In genomic region chr4:1766336-1767057, GRCh38 we compare ENCODE assay signal across 10 cellular contexts. TPM values are rescaled to one million over a fixed set of nuclear protein-coding genes. Genes with fewer than 3 reads are reported as not detected.
DNase-seq lines count a peak whose midpoint lies in the region; ATAC-seq and TF ChIP-seq lines count a peak whose summit lies in the region.
"Had no signal": no experiment of that assay in that cellular context is flagged by ENCODE, and none has a peak within 500 bp of the region (broad histone marks: within the 10 kb centered on the region; RNA-seq: fewer than 3 reads in every experiment).

No MANE protein-coding gene starts in this region.

- peak overlapping the region; percentile 85 for H2AK5ac ChIP-seq in neuronal stem cell (ENCODE audit: low read depth, low read length)

- H3K4me1 ChIP-seq in OCI-LY7 (ENCODE audit: insufficient read depth, low read length, poor library complexity, severe bottlenecking) (peaks cover 5% of the 10 kb centered on the region), esophagus muscularis mucosa (peaks cover 12 to 35% (median 30%) of the 10 kb centered on the region in 4 donors), neuronal stem cell (ENCODE audit: control insufficient read depth in 2 of 2, insufficient read depth in 1 of 2, low read depth in 1 of 2, low read length in 2 of 2) (peaks cover 41 to 57% of the 10 kb centered on the region in 2 donors)

- no peak for TF ChIP-seq EP300 in esophagus muscularis mucosa (IDR thresholded peaks at IDR 0.05)

- no peak overlapping the region for H3K14ac ChIP-seq in neuronal stem cell (ENCODE audit: low read length)

- H3K9me2 ChIP-seq in OCI-LY7 (ENCODE audit: insufficient read depth, low read length): no peaks in the 10 kb centered on the region

- H2AFZ ChIP-seq in OCI-LY7 (ENCODE audit: low read length) (no peak overlapping the region), neuronal stem cell (ENCODE audit: low read length) (peak overlapping the region; percentile 79)

- no peaks in the 10 kb centered on the region for H3K9me3 Mint-ChIP-seq in activated CD8-positive, alpha-beta memory T cell treated with anti-CD3 and anti-CD28 coated beads, Interleukin-2, amount 10 ng/mL, durations not matched to agents 7 days and 5 days (ENCODE audit: low read depth)
- no peaks in the 10 kb centered on the region for H3K9me3 Mint-ChIP-seq in activated naive CD4-positive, alpha-beta T cell treated with anti-CD3 and anti-CD28 coated beads, Interleukin-2, amount 10 ng/mL, durations not matched to agents 7 days and 5 days
- H3K9me3 Mint-ChIP-seq: stimulated activated memory B cell treated with anti-CD40 and anti-IgM and Interleukin-4, amounts not matched to agents 10 μg/mL and 1 μg/mL and 100 μg/mL, for 72 hours had no signal

- peak overlapping the region; percentile 2 for H2BK5ac ChIP-seq in neuronal stem cell (ENCODE audit: low read length)

- no peak for TF ChIP-seq CTCF in OCI-LY7 (conservative IDR thresholded peaks at IDR 0.05; ENCODE audit: low read length)
- TF ChIP-seq CTCF in esophagus muscularis mucosa (IDR thresholded peaks at IDR 0.05): no peak

- H3K4me2 ChIP-seq in OCI-LY7 (ENCODE audit: low read length): peak overlapping the region; percentile 22; the same call in 1 of the 2 replicates
- H3K4me2 ChIP-seq in neuronal stem cell (ENCODE audit: insufficient read depth, low read length, poor library complexity, severe bottlenecking): peak overlapping the region; percentile 66

- no peak overlapping the region for H4K91ac ChIP-seq in neuronal stem cell (ENCODE audit: low read depth, low read length, poor library complexity)

- peaks cover 21% of the 10 kb centered on the region for H3K27me3 Mint-ChIP-seq in activated CD8-positive, alpha-beta memory T cell treated with anti-CD3 and anti-CD28 coated beads, Interleukin-2, amount 10 ng/mL, durations not matched to agents 7 days and 5 days
- peaks cover 84% of the 10 kb centered on the region for H3K27me3 Mint-ChIP-seq in activated naive CD4-positive, alpha-beta T cell treated with anti-CD3 and anti-CD28 coated beads, Interleukin-2, amount 10 ng/mL, durations not matched to agents 7 days and 5 days

- no peak overlapping the region for H2BK120ac ChIP-seq in neuronal stem cell (ENCODE audit: low read depth, low read length)

- H3K4me3 ChIP-seq in OCI-LY7 (ENCODE audit: low read depth, low read length, poor library complexity, severe bottlenecking) (peak overlapping the region; percentile 11), esophagus muscularis mucosa (peak overlapping the region; percentile 47 to 65 (median 52)), neuronal stem cell (ENCODE audit: low read length in 2 of 2) (peak overlapping the region in 1 of 2 donors; percentile 31)

- 34% methylated on average over 14 of the region's 41 CpGs for WGBS in esophagus muscularis mucosa
- WGBS in neuronal stem cell (ENCODE audit: extremely low coverage in 2 of 2, insufficient read length in 2 of 2, insufficient replicate concordance in 1 of 2), 2 donors: no CpG with 5 or more reads among the region's 41 CpGs

- no peak overlapping the region for H3K4ac ChIP-seq in neuronal stem cell (ENCODE audit: low read length)

- no peaks in the 10 kb centered on the region for H3K36me3 Mint-ChIP-seq in activated CD8-positive, alpha-beta memory T cell treated with anti-CD3 and anti-CD28 coated beads, Interleukin-2, amount 10 ng/mL, durations not matched to agents 7 days and 5 days
- no peaks in the 10 kb centered on the region for H3K36me3 Mint-ChIP-seq in activated naive CD4-positive, alpha-beta T cell treated with anti-CD3 and anti-CD28 coated beads, Interleukin-2, amount 10 ng/mL, durations not matched to agents 7 days and 5 days
- H3K36me3 Mint-ChIP-seq: stimulated activated memory B cell treated with anti-CD40 and anti-IgM and Interleukin-4, amounts not matched to agents 10 μg/mL and 1 μg/mL and 100 μg/mL, for 72 hours had no signal

- CTCF ChIA-PET in OCI-LY7 (lab: Charles Lee; ENCODE audit: unreplicated experiment): no interaction called here
- CTCF ChIA-PET in activated CD8-positive, alpha-beta memory T cell treated with anti-CD3 and anti-CD28 coated beads, Interleukin-2, amount 10 ng/mL, durations not matched to agents 7 days and 5 days (lab: Charles Lee): interaction anchor here (1.2 kb wide), 1 partner anchor 18 kb away, joined by 3 read pairs; no protein-coding TSS in a partner anchor
- CTCF ChIA-PET in activated naive CD4-positive, alpha-beta T cell treated with anti-CD3 and anti-CD28 coated beads, Interleukin-2, amount 10 ng/mL, durations not matched to agents 7 days and 5 days (lab: Charles Lee): interaction anchor here (2.9 kb wide), 1 partner anchor 19 kb away, joined by 13 read pairs; no protein-coding TSS in a partner anchor

- no peak for TF ChIP-seq POLR2A in esophagus muscularis mucosa (IDR thresholded peaks at IDR 0.05; ENCODE audit: low read depth)

- H3K4me3 Mint-ChIP-seq in activated CD8-positive, alpha-beta memory T cell treated with anti-CD3 and anti-CD28 coated beads, Interleukin-2, amount 10 ng/mL, durations not matched to agents 7 days and 5 days: no peak overlapping the region
- no peak overlapping the region for H3K4me3 Mint-ChIP-seq in activated naive CD4-positive, alpha-beta T cell treated with anti-CD3 and anti-CD28 coated beads, Interleukin-2, amount 10 ng/mL, durations not matched to agents 7 days and 5 days
- H3K4me3 Mint-ChIP-seq: stimulated activated memory B cell treated with anti-CD40 and anti-IgM and Interleukin-4, amounts not matched to agents 10 μg/mL and 1 μg/mL and 100 μg/mL, for 72 hours had no signal

- H2BK12ac ChIP-seq in neuronal stem cell (ENCODE audit: low read length): no peak overlapping the region

- no peaks in the 10 kb centered on the region for H3K79me2 ChIP-seq in OCI-LY7 (ENCODE audit: insufficient read depth, low read depth, low read length)

- DNase-seq in COLO668 (lab: John Stamatoyannopoulos, UW; ENCODE audit: unreplicated experiment) (peak; percentile 24), OCI-LY7 (ENCODE audit: low spot score) (no peak), esophagus muscularis mucosa (ENCODE audit: extremely low spot score) (no peak), neuronal stem cell (ENCODE audit: low spot score) (peak; percentile 62), NOMO-1 treated with DMSO at 0.1 percent for 48 hours (lab: John Stamatoyannopoulos, UW; ENCODE audit: unreplicated experiment) (no peak)
- DNase-seq in activated CD8-positive, alpha-beta memory T cell treated with anti-CD3 and anti-CD28 coated beads, Interleukin-2, amount 10 ng/mL, durations not matched to agents 7 days and 5 days: no peak
- DNase-seq in activated naive CD4-positive, alpha-beta T cell treated with anti-CD3 and anti-CD28 coated beads, Interleukin-2, amount 10 ng/mL, durations not matched to agents 7 days and 5 days: no peak
- DNase-seq: activated CD8-positive, alpha-beta memory T cell treated with anti-CD3 and anti-CD28 coated beads, Interleukin-2, amount 50 U/mL, for 48 hours had no signal

- H2BK15ac ChIP-seq in neuronal stem cell (ENCODE audit: low read length): peak overlapping the region; percentile 60

- no peaks in the 10 kb centered on the region for H3K4me1 Mint-ChIP-seq in activated CD8-positive, alpha-beta memory T cell treated with anti-CD3 and anti-CD28 coated beads, Interleukin-2, amount 10 ng/mL, durations not matched to agents 7 days and 5 days
- peaks cover 7% of the 10 kb centered on the region for H3K4me1 Mint-ChIP-seq in activated naive CD4-positive, alpha-beta T cell treated with anti-CD3 and anti-CD28 coated beads, Interleukin-2, amount 10 ng/mL, durations not matched to agents 7 days and 5 days

- BruUV-seq in OCI-LY7 (replicated peaks; lab: Mats Ljungman, UMichigan): no TSS peak

- no peaks in the 10 kb centered on the region for H3K9me3 ChIP-seq in OCI-LY7 (ENCODE audit: low read length)
- no peaks in the 10 kb centered on the region for H3K9me3 ChIP-seq in esophagus muscularis mucosa
- no peaks in the 10 kb centered on the region for H3K9me3 ChIP-seq in neuronal stem cell (replicated peaks in 1 of 2; ENCODE audit: control insufficient read depth in 2 of 2, insufficient read depth in 1 of 2, low read depth in 1 of 2, low read length in 2 of 2)

- H3K36me3 ChIP-seq in OCI-LY7 (ENCODE audit: insufficient read depth, low read length) (no peaks in the 10 kb centered on the region), esophagus muscularis mucosa (no peaks in the 10 kb centered on the region), neuronal stem cell (replicated peaks in 1 of 2; ENCODE audit: control insufficient read depth in 2 of 2, insufficient read depth in 2 of 2, low read length in 2 of 2) (no peaks in the 10 kb centered on the region)

- no peak overlapping the region for H3K27ac ChIP-seq in OCI-LY7 (ENCODE audit: low read depth, low read length, poor library complexity, severe bottlenecking)
- no peak overlapping the region for H3K27ac ChIP-seq in esophagus muscularis mucosa (replicated peaks in 1 of 4)
- H3K27ac ChIP-seq in neuronal stem cell (replicated peaks; ENCODE audit: low read length): no peak overlapping the region

- ATAC-seq in activated CD8-positive, alpha-beta memory T cell treated with anti-CD3 and anti-CD28 coated beads, Interleukin-2, amount 10 ng/mL, durations not matched to agents 7 days and 5 days: no peak
- no peak for ATAC-seq in GM21360 (IDR thresholded peaks at IDR 0.05; ENCODE audit: unreplicated experiment)

- H4K20me1 ChIP-seq in OCI-LY7 (ENCODE audit: insufficient read depth, low read length): no peaks in the 10 kb centered on the region

- intact Hi-C loops in OCI-LY7 (cut with micrococcal nuclease; ENCODE audit: unreplicated experiment) (no loop called here), esophagus muscularis mucosa (cut with DNase I) (no loop called here)

- POLR2A ChIA-PET in OCI-LY7 (lab: Charles Lee): no interaction called here

- H3K27me3 ChIP-seq in esophagus muscularis mucosa: peaks cover 0 to 91% (median 18%) of the 10 kb centered on the region in 4 donors
- peaks cover 0 to 53% (median 51%) of the 10 kb centered on the region in 3 experiments for H3K27me3 ChIP-seq in neuronal stem cell (ENCODE audit: control insufficient read depth in 3 of 3, insufficient read depth in 3 of 3, low read depth in 1 of 3, low read length in 3 of 3)

- peaks cover 2% of the 10 kb centered on the region for H3K79me1 ChIP-seq in neuronal stem cell (ENCODE audit: low read depth, low read length)

- H3K18ac ChIP-seq in neuronal stem cell (ENCODE audit: low read length): peak overlapping the region; percentile 92

- no peak overlapping the region for H3K27ac Mint-ChIP-seq in activated CD8-positive, alpha-beta memory T cell treated with anti-CD3 and anti-CD28 coated beads, Interleukin-2, amount 10 ng/mL, durations not matched to agents 7 days and 5 days
- H3K27ac Mint-ChIP-seq in activated naive CD4-positive, alpha-beta T cell treated with anti-CD3 and anti-CD28 coated beads, Interleukin-2, amount 10 ng/mL, durations not matched to agents 7 days and 5 days: no peak overlapping the region
- H3K27ac Mint-ChIP-seq: stimulated activated memory B cell treated with anti-CD40 and anti-IgM and Interleukin-4, amounts not matched to agents 10 μg/mL and 1 μg/mL and 100 μg/mL, for 72 hours had no signal

- peak overlapping the region; percentile 79 for H3K9ac ChIP-seq in neuronal stem cell (ENCODE audit: low read depth, low read length, poor library complexity)

- H4K8ac ChIP-seq in neuronal stem cell (ENCODE audit: low read depth, low read length): no peak overlapping the region

- peak overlapping the region; percentile 10 for H3K23ac ChIP-seq in neuronal stem cell (ENCODE audit: low read depth, low read length, poor library complexity)

RNA-seq across cellular contexts. Expression of gene FGFR3, which starts 26.6 kb away (rescaled TPM):
- not detected in 2 replicates for total RNA-seq in OCI-LY7 (2014; rRNA removed; shearing (Covaris generic))
- total RNA-seq in OCI-LY7 (2022) (not detected in 2 replicates), esophagus muscularis mucosa (1 to 10 TPM; 1.2 to 2.0 (median 1.6) TPM)
- 7.2 TPM for polyA plus RNA-seq in neuronal stem cell (2013, experiment 1 of 2)
- polyA plus RNA-seq in neuronal stem cell (2013, experiment 2 of 2): 7.6 TPM
- under 1 TPM; 0.15 to 0.21 TPM for total RNA-seq in activated CD8-positive, alpha-beta memory T cell treated with anti-CD3 and anti-CD28 coated beads, Interleukin-2, amount 10 ng/mL, durations not matched to agents 7 days and 5 days

RNA-seq across cellular contexts. Expression of gene TACC3, which starts 45.2 kb away (rescaled TPM):
- total RNA-seq in OCI-LY7 (2014; rRNA removed; shearing (Covaris generic)): 100 and 130 TPM in 2 replicates
- total RNA-seq in OCI-LY7 (2022) (257 and 272 TPM in 2 replicates), esophagus muscularis mucosa (1 to 10 TPM; 2.5 to 8.8 (median 5.8) TPM)
- 110 TPM for polyA plus RNA-seq in neuronal stem cell (2013, experiment 1 of 2)
- 108 TPM for polyA plus RNA-seq in neuronal stem cell (2013, experiment 2 of 2)
- 100 to 1,000 TPM; 246 to 315 TPM for total RNA-seq in activated CD8-positive, alpha-beta memory T cell treated with anti-CD3 and anti-CD28 coated beads, Interleukin-2, amount 10 ng/mL, durations not matched to agents 7 days and 5 days

RNA-seq across cellular contexts. Expression of gene TMEM129, which starts 45.4 kb away (rescaled TPM):
- 35.1 and 44.0 TPM in 2 replicates for total RNA-seq in OCI-LY7 (2014; rRNA removed; shearing (Covaris generic))
- 34.2 and 39.2 TPM in 2 replicates for total RNA-seq in OCI-LY7 (2022)
- 100 to 1,000 TPM in 1 of 4 donors, 10 to 100 TPM in 3; 59.3 to 101 (median 72.6) TPM for total RNA-seq in esophagus muscularis mucosa
- polyA plus RNA-seq in neuronal stem cell (2013, experiment 1 of 2): 28.3 TPM
- 26.4 TPM for polyA plus RNA-seq in neuronal stem cell (2013, experiment 2 of 2)
- total RNA-seq in activated CD8-positive, alpha-beta memory T cell treated with anti-CD3 and anti-CD28 coated beads, Interleukin-2, amount 10 ng/mL, durations not matched to agents 7 days and 5 days: 10 to 100 TPM; 22.5 to 24.7 TPM

RNA-seq across cellular contexts. Expression of gene SLBP, which starts 54.4 kb away (rescaled TPM):
- total RNA-seq in OCI-LY7 (2014; rRNA removed; shearing (Covaris generic)): 191 and 196 TPM in 2 replicates
- total RNA-seq in OCI-LY7 (2022) (159 and 161 TPM in 2 replicates), esophagus muscularis mucosa (10 to 100 TPM; 41.5 to 56.1 (median 45.5) TPM)
- 44.6 TPM for polyA plus RNA-seq in neuronal stem cell (2013, experiment 1 of 2)
- 44.5 TPM for polyA plus RNA-seq in neuronal stem cell (2013, experiment 2 of 2)
- 100 to 1,000 TPM; 133 to 137 TPM for total RNA-seq in activated CD8-positive, alpha-beta memory T cell treated with anti-CD3 and anti-CD28 coated beads, Interleukin-2, amount 10 ng/mL, durations not matched to agents 7 days and 5 days

Comparison
In these comparisons a context has a peak if more than half of its experiments do, and no peak if none do; other contexts are left out.
1. DNase-seq: peak in COLO668 (single experiment) and neuronal stem cell (single experiment); none in OCI-LY7 (single experiment), esophagus muscularis mucosa (single experiment), activated CD8-positive, alpha-beta memory T cell treated with anti-CD3 and anti-CD28 coated beads, Interleukin-2, amount 10 ng/mL, durations not matched to agents 7 days and 5 days (single experiment), NOMO-1 treated with DMSO at 0.1 percent for 48 hours (single experiment) and activated naive CD4-positive, alpha-beta T cell treated with anti-CD3 and anti-CD28 coated beads, Interleukin-2, amount 10 ng/mL, durations not matched to agents 7 days and 5 days (single experiment).
2. RNA of gene TACC3, which starts 45.2 kb away (total RNA-seq): 246 to 315 TPM in activated CD8-positive, alpha-beta memory T cell treated with anti-CD3 and anti-CD28 coated beads, Interleukin-2, amount 10 ng/mL, durations not matched to agents 7 days and 5 days and 100 to 272 TPM in OCI-LY7; 2.5 to 8.8 TPM in esophagus muscularis mucosa; every median in the first group is over 10 times any median in the second.